ENCODE assay signal across 9 cellular contexts in genomic region chr1:42765271-42765670, GRCh38. TPM values are rescaled to one million over a fixed set of nuclear protein-coding genes. Genes with fewer than 3 reads are reported as not detected.
DNase-seq lines count a peak whose midpoint lies in the region; ATAC-seq, FAIRE-seq and TF ChIP-seq lines count a peak whose summit lies in the region.
"Had no signal": no experiment of that assay in that cellular context is flagged by ENCODE, and none has a peak within 500 bp of the region (broad histone marks: within the 10 kb centered on the region; RNA-seq: fewer than 3 reads in every experiment).

No MANE protein-coding gene starts in this region.

- H3K36me3 Mint-ChIP-seq in activated T-helper 17 cell treated with anti-CD3 and anti-CD28 coated beads, Interleukin-2, amount 50 U/mL, for 72 hours (ENCODE audit: low read depth), result peaks cover 36% of the 10 kb centered on the region
- peaks cover 51% of the 10 kb centered on the region for H3K36me3 Mint-ChIP-seq in activated T-cell treated with anti-CD3 and anti-CD28 coated beads, Interleukin-2, amount 50 U/mL, for 24 hours (ENCODE audit: low read depth)

- peak overlapping the region; percentile 93 for H3K27ac ChIP-seq in left ventricle myocardium inferior (replicated peaks)

- DNase-seq in left ventricle myocardium inferior (no peak), cardiac septum (ENCODE audit: low spot score) (no peak), dermis blood vessel endothelial cell (peak; percentile 15), GM19238 (ENCODE audit: insufficient read length, low spot score) (no peak), frontal cortex (ENCODE audit: low spot score in 2 of 2) (no peak)
- DNase-seq in activated T-cell treated with anti-CD3 and anti-CD28 coated beads, Interleukin-2, amount 50 U/mL, for 24 hours, result no peak

- no peaks in the 10 kb centered on the region for H3K9me3 Mint-ChIP-seq in activated T-helper 17 cell treated with anti-CD3 and anti-CD28 coated beads, Interleukin-2, amount 50 U/mL, for 72 hours
- no peaks in the 10 kb centered on the region for H3K9me3 Mint-ChIP-seq in activated T-cell treated with anti-CD3 and anti-CD28 coated beads, Interleukin-2, amount 50 U/mL, for 24 hours

- H3K4me1 ChIP-seq in left ventricle myocardium inferior (peaks cover 63% of the 10 kb centered on the region), mucosa of stomach (ENCODE audit: control insufficient read depth, insufficient read depth, low read length) (peaks cover 10% of the 10 kb centered on the region)

- TF ChIP-seq CTCF in left ventricle myocardium inferior (IDR thresholded peaks at IDR 0.05; ENCODE audit: borderline replicate concordance), result no peak

- H3K27me3 ChIP-seq in left ventricle myocardium inferior (ENCODE audit: low read depth) (no peaks in the 10 kb centered on the region), mucosa of stomach (ENCODE audit: control insufficient read depth, insufficient read depth, low read length) (no peaks in the 10 kb centered on the region)

- no peak overlapping the region for H3K9ac ChIP-seq in mucosa of stomach (ENCODE audit: low read length)

- H3K4me3 ChIP-seq in left ventricle myocardium inferior (peak overlapping the region; percentile 87), mucosa of stomach (ENCODE audit: low read length) (peak overlapping the region; percentile 67)

- H3K9me3 ChIP-seq in left ventricle myocardium inferior (replicated peaks) (no peaks in the 10 kb centered on the region), mucosa of stomach (ENCODE audit: control insufficient read depth, low read length) (no peaks in the 10 kb centered on the region)

- ATAC-seq in activated T-helper 17 cell treated with anti-CD3 and anti-CD28 coated beads, Interleukin-2, amount 50 U/mL, for 72 hours (replicated peaks), result no peak

- H3K27ac Mint-ChIP-seq in activated T-helper 17 cell treated with anti-CD3 and anti-CD28 coated beads, Interleukin-2, amount 50 U/mL, for 72 hours, result no peak overlapping the region
- no peak overlapping the region for H3K27ac Mint-ChIP-seq in activated T-cell treated with anti-CD3 and anti-CD28 coated beads, Interleukin-2, amount 50 U/mL, for 24 hours

- no peak for FAIRE-seq in frontal cortex (lab: Jason Lieb, UNC)

- H3K36me3 ChIP-seq in left ventricle myocardium inferior (peaks cover 19% of the 10 kb centered on the region), mucosa of stomach (ENCODE audit: control insufficient read depth, insufficient read depth, low read length) (no peaks in the 10 kb centered on the region)

- intact Hi-C loops in left ventricle myocardium inferior (cut with micrococcal nuclease), result loop anchor here (5.0 kb wide), 1 partner anchor 82 kb away; the partner anchor contains the start of gene ZNF691
- intact Hi-C loops in cardiac septum (cut with DNase I), result loop anchor here (5.0 kb wide), 1 partner anchor 83 kb away; the partner anchor contains the start of gene YBX1

- H3K4me3 Mint-ChIP-seq in activated T-helper 17 cell treated with anti-CD3 and anti-CD28 coated beads, Interleukin-2, amount 50 U/mL, for 72 hours, result no peak overlapping the region
- H3K4me3 Mint-ChIP-seq in activated T-cell treated with anti-CD3 and anti-CD28 coated beads, Interleukin-2, amount 50 U/mL, for 24 hours, result no peak overlapping the region

- H3K27me3 Mint-ChIP-seq in activated T-helper 17 cell treated with anti-CD3 and anti-CD28 coated beads, Interleukin-2, amount 50 U/mL, for 72 hours, result no peaks in the 10 kb centered on the region
- no peaks in the 10 kb centered on the region for H3K27me3 Mint-ChIP-seq in activated T-cell treated with anti-CD3 and anti-CD28 coated beads, Interleukin-2, amount 50 U/mL, for 24 hours

- peaks cover 5% of the 10 kb centered on the region for H3K4me1 Mint-ChIP-seq in activated T-helper 17 cell treated with anti-CD3 and anti-CD28 coated beads, Interleukin-2, amount 50 U/mL, for 72 hours
- peaks cover 28% of the 10 kb centered on the region for H3K4me1 Mint-ChIP-seq in activated T-cell treated with anti-CD3 and anti-CD28 coated beads, Interleukin-2, amount 50 U/mL, for 24 hours (ENCODE audit: low read depth)

RNA-seq across cellular contexts. Expression of gene P3H1, which starts 1.6 kb away (rescaled TPM):
- total RNA-seq in left ventricle myocardium inferior, result 8.6 TPM
- 12.2 TPM for total RNA-seq in cardiac septum
- 111 and 217 TPM in 2 replicates for total RNA-seq in dermis blood vessel endothelial cell
- total RNA-seq in activated T-helper 17 cell treated with anti-CD3 and anti-CD28 coated beads, Interleukin-2, amount 50 U/mL, for 72 hours, result 10 to 100 TPM; 24.5 to 33.4 TPM
- total RNA-seq in frontal cortex, result 10.6 TPM

RNA-seq across cellular contexts. Expression of gene C1orf50, which starts 1.8 kb away (rescaled TPM):
- total RNA-seq in left ventricle myocardium inferior (7.8 TPM), cardiac septum (11.0 TPM), dermis blood vessel endothelial cell (4.0 and 11.9 TPM in 2 replicates), frontal cortex (13.0 TPM)
- 10 to 100 TPM in 1 of 2 donors, 1 to 10 TPM in 1; 6.5 to 10.7 TPM for total RNA-seq in activated T-helper 17 cell treated with anti-CD3 and anti-CD28 coated beads, Interleukin-2, amount 50 U/mL, for 72 hours

RNA-seq across cellular contexts. Expression of gene TMEM269, which starts 19.5 kb away (rescaled TPM):
- total RNA-seq in left ventricle myocardium inferior (not detected), cardiac septum (not detected), dermis blood vessel endothelial cell (not detected in 2 replicates), frontal cortex (0.41 TPM)
- 1 to 10 TPM in 1 of 2 donors, under 1 TPM in 1; 0.15 to 2.8 TPM for total RNA-seq in activated T-helper 17 cell treated with anti-CD3 and anti-CD28 coated beads, Interleukin-2, amount 50 U/mL, for 72 hours
- total RNA-seq: glomerular endothelial cell had no signal

RNA-seq across cellular contexts. Expression of gene CLDN19, which starts 25.2 kb away (rescaled TPM):
- not detected for total RNA-seq in left ventricle myocardium inferior
- total RNA-seq in cardiac septum, result not detected
- total RNA-seq in dermis blood vessel endothelial cell, result 0.05 TPM in 1 of 2 replicates, not detected in the other
- not detected for total RNA-seq in activated T-helper 17 cell treated with anti-CD3 and anti-CD28 coated beads, Interleukin-2, amount 50 U/mL, for 72 hours
- not detected for total RNA-seq in frontal cortex
- total RNA-seq: glomerular endothelial cell had no signal

RNA-seq across cellular contexts. Expression of gene ERMAP, which starts 51.7 kb away (rescaled TPM):
- total RNA-seq in left ventricle myocardium inferior (4.7 TPM), cardiac septum (8.5 TPM), dermis blood vessel endothelial cell (8.8 and 9.7 TPM in 2 replicates), frontal cortex (3.3 TPM)
- 1 to 10 TPM; 3.7 to 4.8 TPM for total RNA-seq in activated T-helper 17 cell treated with anti-CD3 and anti-CD28 coated beads, Interleukin-2, amount 50 U/mL, for 72 hours
